11 cellular contexts compared by ENCODE assay signal in genomic region chr6:17431581-17431980, GRCh38. TPM values are rescaled to one million over a fixed set of nuclear protein-coding genes. Genes with fewer than 3 reads are reported as not detected.
DNase-seq lines count a peak whose midpoint lies in the region; ATAC-seq and TF ChIP-seq lines count a peak whose summit lies in the region.
"Had no signal": no experiment of that assay in that cellular context is flagged by ENCODE, and none has a peak within 500 bp of the region (broad histone marks: within the 10 kb centered on the region; RNA-seq: fewer than 3 reads in every experiment).

No MANE protein-coding gene starts in this region.

- DNase-seq in AG20443 (ENCODE audit: low spot score) (peak; percentile 65), HCT116 (ENCODE audit: low read depth, low spot score) (no peak), astrocyte of the spinal cord (ENCODE audit: low read depth, low spot score) (peak; percentile 40), mesenchymal stem cell (peak; percentile 68), HEK293T (ENCODE audit: extremely low spot score) (no peak)
- no peak for DNase-seq in stimulated activated CD4-positive, alpha-beta T cell treated with anti-CD3 and anti-CD28 coated beads, Interleukin-12 subunit alpha, Interleukin-12 subunit beta, amount 100 ng/mL, for 4 hours
- DNase-seq: activated T-cell treated with anti-CD3 and anti-CD28 coated beads for 4 hours; COR-L47; effector memory CD8-positive, alpha-beta T cell had no signal

- no peak overlapping the region for H2BK120ac ChIP-seq in mesenchymal stem cell (ENCODE audit: low read depth, low read length)

- no peak for TF ChIP-seq RAD21 in HCT116 (IDR thresholded peaks at IDR 0.05; ENCODE audit: low read depth)

- 13% methylated on average over 2 of the region's 2 CpGs for WGBS in mesenchymal stem cell

- no peak overlapping the region for H3K23ac ChIP-seq in mesenchymal stem cell (ENCODE audit: low read length in 2 of 2)

- no peak for TF ChIP-seq CTCF in HCT116 (IDR thresholded peaks at IDR 0.05 in 2 of 3, conservative IDR thresholded peaks at IDR 0.05 in 1 of 3; ENCODE audit: borderline replicate concordance in 1 of 3, insufficient read depth in 1 of 3, low read depth in 2 of 3, low read length in 2 of 3)
- no peak for TF ChIP-seq CTCF in astrocyte of the spinal cord (IDR thresholded peaks at IDR 0.05; ENCODE audit: low read depth, low read length)

- H3K4me3 ChIP-seq in HCT116 (replicated peaks in 1 of 2; ENCODE audit: low read depth in 1 of 2, low read length in 2 of 2) (no peak overlapping the region), astrocyte of the spinal cord (ENCODE audit: low read depth, low read length) (no peak overlapping the region), mesenchymal stem cell (ENCODE audit: insufficient read depth in 1 of 2, low read depth in 1 of 2, low read length in 2 of 2) (no peak overlapping the region)

- no peak for ATAC-seq in HCT116
- no peak for ATAC-seq in GM21528 (IDR thresholded peaks at IDR 0.05; ENCODE audit: low FRiP score, unreplicated experiment)
- no peak for ATAC-seq in HG02571 (IDR thresholded peaks at IDR 0.05; ENCODE audit: unreplicated experiment)
- ATAC-seq: effector memory CD8-positive, alpha-beta T cell had no signal

- no peaks in the 10 kb centered on the region for H3K9me2 ChIP-seq in HCT116 (ENCODE audit: insufficient read depth)

- no peak overlapping the region for H4K8ac ChIP-seq in mesenchymal stem cell (ENCODE audit: low read length)

- no TSS peak for BruUV-seq in HCT116 (replicated peaks; lab: Mats Ljungman, UMichigan)

- POLR2A ChIA-PET in HCT116 (lab: Charles Lee) = no interaction called here
- POLR2A ChIA-PET in HEK293T (lab: Yijun Ruan, JAX) = no interaction called here

- peaks cover 16% of the 10 kb centered on the region for H3K79me1 ChIP-seq in mesenchymal stem cell (replicated peaks; ENCODE audit: low read length, poor library complexity, severe bottlenecking)

- H3K9ac ChIP-seq in HCT116 (ENCODE audit: low read length) (no peak overlapping the region), mesenchymal stem cell (ENCODE audit: low read length) (no peak overlapping the region)

- intact Hi-C loops in HCT116 (cut with micrococcal nuclease) = no loop called here

- H3K9me3 ChIP-seq in HCT116 (ENCODE audit: control insufficient read depth in 1 of 2, insufficient read depth in 1 of 2, low read depth in 1 of 2, low read length in 2 of 2) (no peaks in the 10 kb centered on the region), mesenchymal stem cell (ENCODE audit: control insufficient read depth, low read length) (no peaks in the 10 kb centered on the region)

- in situ Hi-C loops in astrocyte of the spinal cord (cut with HindIII; ENCODE audit: low sequenced_read_pairs) = no loop called here

- no peak overlapping the region for H3K4ac ChIP-seq in mesenchymal stem cell (ENCODE audit: low read depth in 1 of 2, low read length in 2 of 2)

- H2AFZ ChIP-seq in HCT116 (ENCODE audit: low read depth, low read length, poor library complexity, severe bottlenecking) (no peak overlapping the region), mesenchymal stem cell (ENCODE audit: low read depth, low read length) (no peak overlapping the region)

- H3K4me1 ChIP-seq in HCT116 (ENCODE audit: control insufficient read depth in 1 of 2, insufficient read depth in 2 of 2, low read length in 2 of 2) = no peaks in the 10 kb centered on the region
- H3K4me1 ChIP-seq in mesenchymal stem cell (ENCODE audit: control insufficient read depth, insufficient read depth, low read depth, low read length) = peaks cover 6% of the 10 kb centered on the region

- H3K18ac ChIP-seq in mesenchymal stem cell (ENCODE audit: low read depth in 1 of 2, low read length in 2 of 2) = no peak overlapping the region

- H3K4me2 ChIP-seq in HCT116 (ENCODE audit: low read length) (no peak overlapping the region), mesenchymal stem cell (ENCODE audit: low read length, poor library complexity, severe bottlenecking) (no peak overlapping the region)

- no peaks in the 10 kb centered on the region for H4K20me1 ChIP-seq in HCT116 (ENCODE audit: insufficient read depth)

- TF ChIP-seq POLR2A in HCT116 (IDR thresholded peaks at IDR 0.05; ENCODE audit: borderline replicate concordance, extremely low read depth, insufficient read depth, insufficient read length) = no peak

- RAD21 ChIA-PET in HCT116 (lab: Charles Lee; ENCODE audit: low non-redundant PET in 1 of 2, low total read pairs in 2 of 2, uncharacterized antibody in 2 of 2, unreplicated experiment in 2 of 2) = no interaction called here

- no peak overlapping the region for H4K91ac ChIP-seq in mesenchymal stem cell (ENCODE audit: low read length)

- H2BK12ac ChIP-seq in mesenchymal stem cell (ENCODE audit: low read length in 2 of 2) = no peak overlapping the region

- no peak overlapping the region for H2BK5ac ChIP-seq in mesenchymal stem cell (ENCODE audit: low read depth, low read length, poor library complexity, severe bottlenecking)

- no peaks in the 10 kb centered on the region for H3K27me3 ChIP-seq in HCT116 (ENCODE audit: insufficient read depth, low read length)
- H3K27me3 ChIP-seq in mesenchymal stem cell (ENCODE audit: control insufficient read depth in 1 of 2, insufficient read depth in 1 of 2, low read length in 2 of 2) = no peaks in the 10 kb centered on the region

- CTCF ChIA-PET in HCT116 (lab: Charles Lee) = no interaction called here
- CTCF ChIA-PET in HEK293T (lab: Yijun Ruan, JAX) = no interaction called here

- no peaks in the 10 kb centered on the region for H3K79me2 ChIP-seq in HCT116 (ENCODE audit: insufficient read depth, low read length)

- H3K36me3 ChIP-seq in HCT116 (ENCODE audit: control insufficient read depth in 1 of 2, insufficient read depth in 2 of 2, low read length in 2 of 2) = no peaks in the 10 kb centered on the region
- H3K36me3 ChIP-seq in mesenchymal stem cell (ENCODE audit: control insufficient read depth in 1 of 2, insufficient read depth in 2 of 2, low read depth in 1 of 2, low read length in 2 of 2) = peaks cover 0 to 13% of the 10 kb centered on the region in 2 experiments

- H3K27ac ChIP-seq in HCT116 (ENCODE audit: low read depth, low read length) (no peak overlapping the region), mesenchymal stem cell (ENCODE audit: low read length, poor library complexity, severe bottlenecking) (peak overlapping the region; percentile 9)

- H2BK15ac ChIP-seq in mesenchymal stem cell (ENCODE audit: low read depth, poor library complexity, severe bottlenecking) = no peak overlapping the region

- H3K14ac ChIP-seq in mesenchymal stem cell (ENCODE audit: low read length in 2 of 2) = no peak overlapping the region

- H2AK5ac ChIP-seq in mesenchymal stem cell (ENCODE audit: low read length, severe bottlenecking) = no peak overlapping the region

TF ChIP-seq in HCT116, 20 proteins besides CTCF, POLR2A, EP300 and RAD21:
- TF ChIP-seq ATF3 (IDR thresholded peaks at IDR 0.05) (no peak), YY1 (IDR thresholded peaks at IDR 0.05; ENCODE audit: extremely low read depth, insufficient replicate concordance, low read depth, low read length) (no peak), SIN3A (IDR thresholded peaks at IDR 0.05; ENCODE audit: low read depth) (no peak), CBX3 (IDR thresholded peaks at IDR 0.05; ENCODE audit: low read depth) (no peak), EGR1 (IDR thresholded peaks at IDR 0.05; ENCODE audit: low read depth) (no peak), CEBPB (IDR thresholded peaks at IDR 0.05; ENCODE audit: low read depth) (no peak), TCF7L2 (IDR thresholded peaks at IDR 0.05; ENCODE audit: borderline replicate concordance, extremely low read depth, insufficient read depth, insufficient read length) (peak; percentile 65)
TF ChIP-seq in HCT116: peak in this region for 1.

TF ChIP-seq in HEK293T, 16 proteins besides CTCF, POLR2A, EP300 and RAD21:
- TF ChIP-seq BHLHE40 (IDR thresholded peaks at IDR 0.05; ENCODE audit: borderline replicate concordance) (no peak), FOXM1 (IDR thresholded peaks at IDR 0.05; ENCODE audit: borderline replicate concordance) (no peak), TARDBP (IDR thresholded peaks at IDR 0.05) (no peak), ZNF384 (IDR thresholded peaks at IDR 0.05) (no peak), NFRKB (IDR thresholded peaks at IDR 0.05) (no peak), CTBP1 (IDR thresholded peaks at IDR 0.05; ENCODE audit: borderline replicate concordance) (no peak), HDGF (IDR thresholded peaks at IDR 0.05; ENCODE audit: borderline replicate concordance) (no peak), LEF1 (IDR thresholded peaks at IDR 0.05; ENCODE audit: borderline replicate concordance) (no peak), SUZ12 (IDR thresholded peaks at IDR 0.05) (no peak), ARNT (IDR thresholded peaks at IDR 0.05) (no peak), ELF4 (IDR thresholded peaks at IDR 0.05) (no peak), L3MBTL2 (conservative IDR thresholded peaks at IDR 0.05) (no peak), PKNOX1 (IDR thresholded peaks at IDR 0.05) (no peak), FOXK2 (IDR thresholded peaks at IDR 0.05) (no peak), SP1 (IDR thresholded peaks at IDR 0.05) (no peak), FOXA1 (IDR thresholded peaks at IDR 0.05) (no peak)

RNA-seq across cellular contexts. Expression of gene CAP2, which starts 38.2 kb away (rescaled TPM):
- total RNA-seq in HCT116 (2021; ENCODE audit: unreplicated experiment) = 3.8 TPM
- polyA plus RNA-seq in HCT116 (2012) = 1.5 and 1.9 TPM in 2 replicates
- 39.1 TPM for polyA plus RNA-seq in mesenchymal stem cell (2013, experiment 1 of 2)
- polyA plus RNA-seq in mesenchymal stem cell (2013, experiment 2 of 2) = 39.0 TPM

Comparison
In these comparisons a context has a peak if more than half of its experiments do, and no peak if none do; other contexts are left out.
1. DNase-seq: peak in AG20443 (single experiment), astrocyte of the spinal cord (single experiment) and mesenchymal stem cell (single experiment); none in HCT116 (single experiment), stimulated activated CD4-positive, alpha-beta T cell treated with anti-CD3 and anti-CD28 coated beads, Interleukin-12 subunit alpha, Interleukin-12 subunit beta, amount 100 ng/mL, for 4 hours (single experiment) and HEK293T (single experiment).